ENCODE assay signal across 24 cellular contexts in the genomic region with DNA sequence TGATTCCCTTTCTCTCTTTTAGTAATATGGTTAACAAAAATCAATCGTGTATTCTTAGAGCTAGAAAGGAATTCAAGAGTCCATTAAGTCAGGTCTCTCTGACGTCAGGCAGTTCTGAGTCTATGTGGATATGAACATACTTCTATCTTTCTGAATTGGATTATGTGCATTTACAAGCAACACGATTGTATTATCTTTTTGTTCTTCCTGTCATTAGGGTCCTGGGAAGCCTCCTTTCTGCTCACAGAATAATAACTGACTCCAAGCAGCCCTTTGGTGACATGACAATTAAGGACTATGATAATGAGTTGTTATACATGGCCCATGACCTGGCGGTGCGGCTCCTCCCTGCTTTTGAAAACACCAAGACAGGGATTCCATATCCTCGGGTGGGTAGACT. TPM values are rescaled to one million over a fixed set of nuclear protein-coding genes. Genes with fewer than 3 reads are reported as not detected.
DNase-seq lines count a peak whose midpoint lies in the region.
"Had no signal": no experiment of that assay in that cellular context is flagged by ENCODE, and none has a peak within 500 bp of the region (broad histone marks: within the 10 kb centered on the region; RNA-seq: fewer than 3 reads in every experiment).

No MANE protein-coding gene starts in this region.

- no peak overlapping the region for H3K14ac ChIP-seq in mesenchymal stem cell (ENCODE audit: low read length in 2 of 2)

- no peaks in the 10 kb centered on the region for H3K27me3 ChIP-seq in BLaER1
- H3K27me3 ChIP-seq in mesenchymal stem cell (ENCODE audit: control insufficient read depth in 1 of 2, insufficient read depth in 1 of 2, low read length in 2 of 2), result no peaks in the 10 kb centered on the region
- H3K27me3 ChIP-seq: cardiac muscle cell, heart right ventricle, upper lobe of right lung had no signal

- no peak overlapping the region for H3K18ac ChIP-seq in mesenchymal stem cell (ENCODE audit: low read depth in 1 of 2, low read length in 2 of 2)

- peaks cover 100% of the 10 kb centered on the region for H4K20me1 ChIP-seq in BLaER1

- H2BK120ac ChIP-seq in mesenchymal stem cell (ENCODE audit: low read depth, low read length), result no peak overlapping the region

- DNase-seq in NCI-H146 (lab: John Stamatoyannopoulos, UW), result peak; percentile 3
- DNase-seq in NCI-H146 treated with DMSO at 0.1 percent for 48 hours (lab: John Stamatoyannopoulos, UW; ENCODE audit: unreplicated experiment), result no peak
- peak; percentile 50 for DNase-seq in SK-N-DZ (ENCODE audit: low spot score)
- no peak for DNase-seq in mesenchymal stem cell
- DNase-seq in DMS 273 (lab: John Stamatoyannopoulos, UW; ENCODE audit: unreplicated experiment), result no peak
- DNase-seq in islet precursor cell, result no peak
- DNase-seq in NCI-H510A treated with DMSO at 0.1 percent for 48 hours (lab: John Stamatoyannopoulos, UW), result no peak
- DNase-seq: activated CD8-positive, alpha-beta memory T cell treated with anti-CD3 and anti-CD28 coated beads for 24 hours; amygdala; dermis blood vessel endothelial cell; DMS153; GF-D8; heart right ventricle; immature natural killer cell; NCI-H1417; PC-3; SHP77 treated with DMSO at 0.1 percent for 48 hours; small intestine; stimulated activated CD4-positive, alpha-beta T cell treated with anti-CD3 and anti-CD28 coated beads, Interleukin-2, amount 100 ng/mL, for 48 hours; upper lobe of right lung had no signal

- no peak overlapping the region for H4K91ac ChIP-seq in mesenchymal stem cell (ENCODE audit: low read length)

- peak overlapping the region; percentile 43 for H3K9ac ChIP-seq in BLaER1
- no peak overlapping the region for H3K9ac ChIP-seq in mesenchymal stem cell (ENCODE audit: low read length)

- H3K9me3 ChIP-seq in BLaER1 (no peaks in the 10 kb centered on the region), mesenchymal stem cell (ENCODE audit: control insufficient read depth, low read length) (no peaks in the 10 kb centered on the region)
- H3K9me3 ChIP-seq: heart right ventricle, upper lobe of right lung had no signal

- no peak overlapping the region for H2BK5ac ChIP-seq in mesenchymal stem cell (ENCODE audit: low read depth, low read length, poor library complexity, severe bottlenecking)

- no peak overlapping the region for H2AK5ac ChIP-seq in mesenchymal stem cell (ENCODE audit: low read length, severe bottlenecking)

- no peak overlapping the region for H3K23ac ChIP-seq in mesenchymal stem cell (ENCODE audit: low read length in 2 of 2)

- peak overlapping the region; percentile 21 for H2BK15ac ChIP-seq in mesenchymal stem cell (ENCODE audit: low read depth, poor library complexity, severe bottlenecking)

- H2BK12ac ChIP-seq in mesenchymal stem cell (ENCODE audit: low read length in 2 of 2), result no peak overlapping the region

- H3K36me3 ChIP-seq in BLaER1 (peaks cover 100% of the 10 kb centered on the region), mesenchymal stem cell (ENCODE audit: control insufficient read depth in 1 of 2, insufficient read depth in 2 of 2, low read depth in 1 of 2, low read length in 2 of 2) (peaks cover 24 to 67% of the 10 kb centered on the region in 2 experiments)

- H3K4me2 ChIP-seq in BLaER1, result peak overlapping the region; percentile 97
- no peak overlapping the region for H3K4me2 ChIP-seq in mesenchymal stem cell (ENCODE audit: low read length, poor library complexity, severe bottlenecking)

- H3K4me1 ChIP-seq in BLaER1 (peaks cover 100% of the 10 kb centered on the region), mesenchymal stem cell (ENCODE audit: control insufficient read depth, insufficient read depth, low read depth, low read length) (peaks cover 3% of the 10 kb centered on the region)

- no peak overlapping the region for H2AFZ ChIP-seq in mesenchymal stem cell (ENCODE audit: low read depth, low read length)

- WGBS in mesenchymal stem cell, result 97% methylated on average over 4 of the region's 6 CpGs

- H3K27ac ChIP-seq in BLaER1, result peak overlapping the region; percentile 43
- H3K27ac ChIP-seq in mesenchymal stem cell (ENCODE audit: low read length, poor library complexity, severe bottlenecking), result no peak overlapping the region
- H3K27ac ChIP-seq: 22Rv1, cardiac muscle cell, upper lobe of right lung had no signal

- no peak overlapping the region for H3K4me3 ChIP-seq in BLaER1
- H3K4me3 ChIP-seq in mesenchymal stem cell (ENCODE audit: insufficient read depth in 1 of 2, low read depth in 1 of 2, low read length in 2 of 2), result no peak overlapping the region
- H3K4me3 ChIP-seq: cardiac muscle cell, GM12878, heart right ventricle, upper lobe of right lung had no signal

- H4K8ac ChIP-seq in mesenchymal stem cell (ENCODE audit: low read length), result no peak overlapping the region

- no peak overlapping the region for H3K4ac ChIP-seq in mesenchymal stem cell (ENCODE audit: low read depth in 1 of 2, low read length in 2 of 2)

- peaks cover 22% of the 10 kb centered on the region for H3K79me1 ChIP-seq in mesenchymal stem cell (replicated peaks; ENCODE audit: low read length, poor library complexity, severe bottlenecking)

RNA-seq across cellular contexts. Expression of a gene that starts 14.0 kb away (rescaled TPM):
- polyA plus RNA-seq in SK-N-DZ (2014; cell fraction: cytosol; rRNA removed), result 7.0 and 9.4 TPM in 2 replicates
- 10.1 and 24.4 TPM in 2 replicates for polyA plus RNA-seq in SK-N-DZ (2014; cell fraction: nucleus; rRNA removed)
- polyA plus RNA-seq in mesenchymal stem cell (2013, experiment 1 of 2), result 47.5 TPM
- 48.2 TPM for polyA plus RNA-seq in mesenchymal stem cell (2013, experiment 2 of 2)

Comparison
In these comparisons a context has a peak if more than half of its experiments do, and no peak if none do; other contexts are left out.
1. DNase-seq: peak in NCI-H146 (single experiment) and SK-N-DZ (single experiment); none in NCI-H146 treated with DMSO at 0.1 percent for 48 hours (single experiment), mesenchymal stem cell (single experiment), DMS 273 (single experiment), islet precursor cell (single experiment) and NCI-H510A treated with DMSO at 0.1 percent for 48 hours (single experiment).